In the genomic region with DNA sequence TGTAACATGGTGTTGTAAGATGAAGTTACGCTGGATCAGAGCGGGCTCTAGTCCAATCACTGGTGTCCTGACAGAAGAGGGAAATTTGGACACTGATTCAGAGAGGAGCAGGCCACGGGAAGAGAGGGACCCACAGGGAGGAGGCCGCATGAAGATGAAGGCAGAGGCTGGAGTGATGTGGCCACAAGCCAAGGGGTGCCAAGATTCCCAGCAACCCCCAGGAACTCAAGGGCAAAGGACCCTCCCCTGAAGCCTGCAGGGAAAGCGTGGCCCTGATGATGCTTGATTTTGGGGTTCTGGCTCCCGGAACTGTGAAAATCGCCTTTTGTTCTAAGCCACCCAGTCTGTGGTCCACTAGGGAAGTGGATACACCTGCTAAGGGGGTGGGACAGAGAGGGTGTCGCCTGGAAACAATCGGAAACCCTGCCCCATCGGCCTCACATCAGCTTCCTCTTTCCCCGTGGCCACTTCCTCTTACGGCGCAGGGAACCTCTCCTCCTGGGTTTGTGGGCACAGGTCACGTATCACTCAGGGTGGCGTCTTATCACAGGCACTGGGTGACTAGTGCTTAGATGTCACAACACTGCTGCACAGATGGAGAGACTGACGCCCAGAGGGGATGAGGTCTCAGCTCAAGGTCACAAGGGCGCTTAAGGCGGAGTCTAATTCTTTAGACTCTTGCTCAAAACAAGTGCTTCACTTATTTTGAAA, we compare ENCODE assay signal across 8 cellular contexts. TPM values are rescaled to one million over a fixed set of nuclear protein-coding genes. Genes with fewer than 3 reads are reported as not detected.
DNase-seq lines count a peak whose midpoint lies in the region; ATAC-seq and TF ChIP-seq lines count a peak whose summit lies in the region.

No MANE protein-coding gene starts in this region.

- DNase-seq in KG1 (lab: John Stamatoyannopoulos, UW) (peak; percentile 88), Right ventricle myocardium superior (peak; percentile 75), HK-2 (ENCODE audit: unreplicated experiment) (no peak), G401 (ENCODE audit: low spot score) (no peak), SHP77 (lab: John Stamatoyannopoulos, UW) (no peak)
- DNase-seq in activated CD8-positive, alpha-beta T cell treated with anti-CD3 and anti-CD28 coated beads for 36 hours = peak; percentile 92
- peak; percentile 14 to 43 (median 43) for DNase-seq in stimulated activated CD4-positive, alpha-beta T cell treated with anti-CD3 and anti-CD28 coated beads, TNF-alpha, amount 100 ng/mL, for 1 hour (ENCODE audit: low read depth in 3 of 3, low spot score in 1 of 3)

- intact Hi-C loops in activated CD8-positive, alpha-beta T cell treated with anti-CD3 and anti-CD28 coated beads for 36 hours (cut with micrococcal nuclease) = no loop called here
- intact Hi-C loops in Right ventricle myocardium superior (cut with DNase I) = no loop called here

- H3K27me3 Mint-ChIP-seq in activated CD8-positive, alpha-beta T cell treated with anti-CD3 and anti-CD28 coated beads for 36 hours = no peaks in the 10 kb centered on the region

- peaks cover 7% of the 10 kb centered on the region for H3K36me3 Mint-ChIP-seq in activated CD8-positive, alpha-beta T cell treated with anti-CD3 and anti-CD28 coated beads for 36 hours (ENCODE audit: low read depth)

- H3K27ac Mint-ChIP-seq in activated CD8-positive, alpha-beta T cell treated with anti-CD3 and anti-CD28 coated beads for 36 hours = peak overlapping the region; percentile 96

- H3K4me1 Mint-ChIP-seq in activated CD8-positive, alpha-beta T cell treated with anti-CD3 and anti-CD28 coated beads for 36 hours (ENCODE audit: low read depth) = peaks cover 33% of the 10 kb centered on the region

- POLR2A ChIA-PET in activated CD8-positive, alpha-beta T cell treated with anti-CD3 and anti-CD28 coated beads for 36 hours (lab: Charles Lee) = interaction anchor here (0.6 kb wide), 1 partner anchor 329 kb away, joined by 3 read pairs; no protein-coding TSS in a partner anchor

- ATAC-seq in GM19372 (IDR thresholded peaks at IDR 0.05; ENCODE audit: low read depth, unreplicated experiment) (peak; percentile 67), Right ventricle myocardium superior (ENCODE audit: poor library complexity) (peak; percentile 80)
- peak; percentile 96 for ATAC-seq in activated CD8-positive, alpha-beta T cell treated with anti-CD3 and anti-CD28 coated beads for 36 hours

- no peaks in the 10 kb centered on the region for H3K9me3 Mint-ChIP-seq in activated CD8-positive, alpha-beta T cell treated with anti-CD3 and anti-CD28 coated beads for 36 hours

- in situ Hi-C loops in G401 (cut with HindIII; ENCODE audit: low sequenced_read_pairs) = no loop called here

- TF ChIP-seq CTCF in activated CD8-positive, alpha-beta T cell treated with anti-CD3 and anti-CD28 coated beads for 36 hours (IDR thresholded peaks at IDR 0.05) = no peak

- CTCF ChIA-PET in activated CD8-positive, alpha-beta T cell treated with anti-CD3 and anti-CD28 coated beads for 36 hours (lab: Charles Lee) = interaction anchor here (1.1 to 3.1 kb wide), 4 partner anchors 50 to 894 kb away, joined by 3 to 23 read pairs (median 3); no protein-coding TSS in a partner anchor

- H3K4me3 Mint-ChIP-seq in activated CD8-positive, alpha-beta T cell treated with anti-CD3 and anti-CD28 coated beads for 36 hours = peak overlapping the region; percentile 79

RNA-seq across cellular contexts. Expression of gene SULF2, which starts 58.0 kb away (rescaled TPM):
- total RNA-seq in activated CD8-positive, alpha-beta T cell treated with anti-CD3 and anti-CD28 coated beads for 36 hours = under 1 TPM; 0.47 to 0.50 TPM
- total RNA-seq in Right ventricle myocardium superior = 32.0 TPM
- total RNA-seq in G401 (2014; rRNA removed; shearing (Covaris generic)) = 27.9 and 44.8 TPM in 2 replicates

Comparison
In these comparisons a context has a peak if more than half of its experiments do, and no peak if none do; other contexts are left out.
1. DNase-seq: peak in KG1 (single experiment), activated CD8-positive, alpha-beta T cell treated with anti-CD3 and anti-CD28 coated beads for 36 hours (single experiment), Right ventricle myocardium superior (single experiment) and stimulated activated CD4-positive, alpha-beta T cell treated with anti-CD3 and anti-CD28 coated beads, TNF-alpha, amount 100 ng/mL, for 1 hour (3 of 3); none in HK-2 (single experiment), G401 (single experiment) and SHP77 (0 of 2).
2. RNA of gene SULF2, which starts 58.0 kb away (total RNA-seq): 27.9 to 44.8 TPM in G401 and 32.0 TPM in Right ventricle myocardium superior (single experiment); 0.47 to 0.50 TPM in activated CD8-positive, alpha-beta T cell treated with anti-CD3 and anti-CD28 coated beads for 36 hours; every median in the first group is over 10 times any median in the second.
3. Peak in every context shown above with its lines, with median percentiles within 50 percentile points of each other: ATAC-seq.